In genomic region chr16:56625140-56625942, GRCh38 we compare ENCODE assay signal across 1 cellular context.
TF ChIP-seq lines count a peak whose summit lies in the region.

TSS of gene MT1E (plus strand) at chr16:56625781. CDS start at chr16:56625852, 71 bp downstream.

TF ChIP-seq in HepG2, 621 proteins besides CTCF, POLR2A, EP300 and RAD21 (continued from another document and continues in another):
- TF ChIP-seq ZIK1 (CRISPR knock-in tag; IDR thresholded peaks at IDR 0.05; ENCODE audit: borderline replicate concordance, low read depth) (peak; percentile 69; the same call in 1 of the 2 replicates), THAP9 (CRISPR knock-in tag; IDR thresholded peaks at IDR 0.05; ENCODE audit: borderline replicate concordance) (no peak), PHF21A (CRISPR knock-in tag; IDR thresholded peaks at IDR 0.05) (peak; percentile 41; the same call in 1 of the 2 replicates), SKI (IDR thresholded peaks at IDR 0.05; ENCODE audit: partially characterized antibody) (no peak), ZNF777 (CRISPR knock-in tag; IDR thresholded peaks at IDR 0.05) (peak; percentile 84), EED (CRISPR knock-in tag; IDR thresholded peaks at IDR 0.05) (peak; percentile 93), ZNF562 (CRISPR knock-in tag; IDR thresholded peaks at IDR 0.05; ENCODE audit: borderline replicate concordance) (no peak), ZNF274 (CRISPR knock-in tag; IDR thresholded peaks at IDR 0.05) (peak; percentile 16; the same call in 1 of the 2 replicates), THYN1 (CRISPR knock-in tag; IDR thresholded peaks at IDR 0.05; ENCODE audit: borderline replicate concordance, low read depth) (no peak), ZNF292 (CRISPR knock-in tag; IDR thresholded peaks at IDR 0.05; ENCODE audit: borderline replicate concordance, low read depth) (peak; percentile 47; the same call in 1 of the 2 replicates), ZNF3 (CRISPR knock-in tag; IDR thresholded peaks at IDR 0.05) (no peak), ZNF558 (CRISPR knock-in tag; IDR thresholded peaks at IDR 0.05; ENCODE audit: borderline replicate concordance) (peak; percentile 75; the same call in 1 of the 2 replicates), ZNF567 (CRISPR knock-in tag; IDR thresholded peaks at IDR 0.05; ENCODE audit: borderline replicate concordance) (no peak), CREB1 (IDR thresholded peaks at IDR 0.05) (no peak), CREB1 (CRISPR knock-in tag; IDR thresholded peaks at IDR 0.05) (peak; percentile 50; the same call in 1 of the 2 replicates), ZMYM3 (CRISPR knock-in tag; IDR thresholded peaks at IDR 0.05) (no peak), ARID5B (CRISPR knock-in tag; IDR thresholded peaks at IDR 0.05) (peak; percentile 12; the same call in 1 of the 2 replicates), ZNF678 (CRISPR knock-in tag; IDR thresholded peaks at IDR 0.05) (0 out of 2 replicates have a peak, but pooled peaks have one; percentile 28), ZNF121 (CRISPR knock-in tag; IDR thresholded peaks at IDR 0.05) (no peak), SIX1 (CRISPR knock-in tag; IDR thresholded peaks at IDR 0.05; ENCODE audit: borderline replicate concordance) (no peak), ZNF788 (CRISPR knock-in tag; IDR thresholded peaks at IDR 0.05; ENCODE audit: borderline replicate concordance) (peak; percentile 78), ZNF766 (CRISPR knock-in tag; IDR thresholded peaks at IDR 0.05; ENCODE audit: borderline replicate concordance) (no peak; the same call in 1 of the 2 replicates), POGZ (CRISPR knock-in tag; IDR thresholded peaks at IDR 0.05) (no peak), MTA3 (CRISPR knock-in tag; IDR thresholded peaks at IDR 0.05) (no peak), STAT6 (CRISPR knock-in tag; IDR thresholded peaks at IDR 0.05; ENCODE audit: borderline replicate concordance) (no peak), ZNF691 (CRISPR knock-in tag; IDR thresholded peaks at IDR 0.05; ENCODE audit: borderline replicate concordance, low read depth) (no peak), DR1 (CRISPR knock-in tag; IDR thresholded peaks at IDR 0.05) (0 out of 2 replicates have a peak, but pooled peaks have one; percentile 55), KDM2A (CRISPR knock-in tag; IDR thresholded peaks at IDR 0.05; ENCODE audit: borderline replicate concordance, low read depth) (peak; percentile 86; the same call in 1 of the 2 replicates), NR2F2 (IDR thresholded peaks at IDR 0.05; ENCODE audit: borderline replicate concordance, low read depth) (no peak), RBFOX2 (IDR thresholded peaks at IDR 0.05; ENCODE audit: low read depth, low read length) (peak; percentile 91), TSC22D2 (CRISPR knock-in tag; IDR thresholded peaks at IDR 0.05; ENCODE audit: borderline replicate concordance) (no peak), ZHX2 (IDR thresholded peaks at IDR 0.05; ENCODE audit: low read depth) (no peak), ZHX2 (CRISPR knock-in tag; IDR thresholded peaks at IDR 0.05; ENCODE audit: borderline replicate concordance) (no peak), POLR2AphosphoS5 (IDR thresholded peaks at IDR 0.05; ENCODE audit: low read depth, low read length) (peak; percentile 77), ZNF770 (CRISPR knock-in tag; IDR thresholded peaks at IDR 0.05) (peak; percentile 44; the same call in 1 of the 2 replicates), ZNF577 (CRISPR knock-in tag; IDR thresholded peaks at IDR 0.05; ENCODE audit: borderline replicate concordance, low read depth) (no peak), ZNF333 (CRISPR knock-in tag; IDR thresholded peaks at IDR 0.05; ENCODE audit: borderline replicate concordance) (no peak), PAF1 (CRISPR knock-in tag; IDR thresholded peaks at IDR 0.05) (no peak), CEBPZ (IDR thresholded peaks at IDR 0.05; ENCODE audit: low read length) (no peak)
